9 cellular contexts compared by ENCODE assay signal in the genomic region with DNA sequence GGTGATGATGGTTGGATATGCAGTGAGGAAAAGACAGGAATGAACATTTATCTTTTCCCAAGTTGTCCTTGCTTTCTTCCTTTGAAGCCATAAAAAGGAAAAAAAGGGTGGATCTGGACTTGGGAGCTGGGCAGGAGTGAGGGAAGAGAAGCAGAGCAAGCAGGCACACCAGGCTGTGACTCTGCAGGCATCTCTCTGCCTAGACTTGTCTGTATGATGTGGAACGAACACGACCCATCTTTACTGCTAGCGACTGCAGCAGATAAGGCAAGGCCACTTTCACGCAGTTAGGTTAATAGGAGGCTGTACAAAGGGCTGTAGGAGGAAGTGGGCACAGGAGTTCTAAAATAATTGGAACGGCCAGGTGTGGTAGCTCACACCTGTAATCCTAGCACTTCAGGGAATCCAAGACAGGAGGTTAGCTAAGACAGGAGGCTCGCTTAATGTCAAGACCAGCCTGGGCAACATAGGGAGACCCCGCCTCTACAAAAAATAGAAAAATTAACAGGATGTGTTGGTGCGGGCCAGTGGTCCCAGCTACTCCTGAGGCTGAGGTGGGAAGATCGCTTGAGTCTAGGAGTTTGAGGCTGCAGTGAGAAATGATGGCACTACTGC. TPM values are rescaled to one million over a fixed set of nuclear protein-coding genes. Genes with fewer than 3 reads are reported as not detected.
DNase-seq lines count a peak whose midpoint lies in the region; ATAC-seq and TF ChIP-seq lines count a peak whose summit lies in the region.
"Had no signal": no experiment of that assay in that cellular context is flagged by ENCODE, and none has a peak within 500 bp of the region (broad histone marks: within the 10 kb centered on the region; RNA-seq: fewer than 3 reads in every experiment).

No MANE protein-coding gene starts in this region.

- H3K36me3 ChIP-seq in SK-N-SH (replicated peaks in 1 of 2; ENCODE audit: control insufficient read depth in 1 of 2, insufficient read depth in 2 of 2, low read length in 1 of 2), result no peaks in the 10 kb centered on the region
- H3K36me3 ChIP-seq in MM.1S (replicated peaks; ENCODE audit: insufficient read depth, low read length), result no peaks in the 10 kb centered on the region

- peak overlapping the region; percentile 87 to 97 (median 90) for H3K4me3 Mint-ChIP-seq in brain
- H3K4me3 Mint-ChIP-seq in neural crest cell, result peak overlapping the region; percentile 93

- 91% methylated on average over 9 of the region's 9 CpGs for WGBS in SK-N-SH (ENCODE audit: low lambda C conversion rate)

- CTCF ChIA-PET in SK-N-SH (lab: Yijun Ruan, JAX), result interaction anchor here (0.6 to 1.8 kb wide), 8 partner anchors 9 to 83 kb away, joined by 3 to 8 read pairs (median 3); no protein-coding TSS in a partner anchor

- H3K9me3 Mint-ChIP-seq in brain (peaks cover 12 to 29% (median 18%) of the 10 kb centered on the region in 5 experiments), neural crest cell (peaks cover 22% of the 10 kb centered on the region)

- peaks cover 4% of the 10 kb centered on the region for H3K36me3 Mint-ChIP-seq in brain
- peaks cover 13% of the 10 kb centered on the region for H3K36me3 Mint-ChIP-seq in neural crest cell (ENCODE audit: low read depth)

- POLR2A ChIA-PET in SK-N-SH (lab: Yijun Ruan, JAX), result interaction anchor here (1.1 kb wide), 1 partner anchor 26 kb away, joined by 4 read pairs; no protein-coding TSS in a partner anchor

- DNase-seq in SK-N-SH, result no peak
- no peak for DNase-seq in MM.1S
- no peak for DNase-seq in neural crest cell (ENCODE audit: low read depth, low spot score)
- DNase-seq in activated gamma-delta T cell treated with Interleukin-2 at 50 U/mL for 16 hours, result no peak
- DNase-seq in NCI-H345 (lab: John Stamatoyannopoulos, UW), result no peak
- DNase-seq in NOMO-1 treated with dmso at 0.1 percent for 144 hours (lab: John Stamatoyannopoulos, UW; ENCODE audit: unreplicated experiment), result no peak
- DNase-seq: GDM1 had no signal

- H3K79me2 ChIP-seq in SK-N-SH (ENCODE audit: insufficient read depth) (peaks cover 36% of the 10 kb centered on the region), MM.1S (ENCODE audit: low read length) (peaks cover 36% of the 10 kb centered on the region)

- no peaks in the 10 kb centered on the region for H3K9me2 ChIP-seq in SK-N-SH
- no peaks in the 10 kb centered on the region for H3K9me2 ChIP-seq in MM.1S (replicated peaks; ENCODE audit: insufficient read depth, low read length)

- H3F3A ChIP-seq in SK-N-SH (replicated peaks; ENCODE audit: insufficient read depth) (peaks cover 8% of the 10 kb centered on the region), MM.1S (ENCODE audit: insufficient read depth, low read length) (no peaks in the 10 kb centered on the region)

- no peak for ATAC-seq in SK-N-SH treated with all-trans-retinoic acid at 6 μM for 48 hours

- H3K27ac Mint-ChIP-seq in brain (peak overlapping the region in 4 of 5 experiments; percentile 51 to 89 (median 82)), neural crest cell (ENCODE audit: unreplicated experiment) (peak overlapping the region; percentile 62)

- no peak overlapping the region for H3K27ac ChIP-seq in SK-N-SH (ENCODE audit: low read depth in 2 of 2, low read length in 1 of 2)
- no peak overlapping the region for H3K27ac ChIP-seq in MM.1S (ENCODE audit: low read length)

- H3K27me3 ChIP-seq in SK-N-SH (ENCODE audit: insufficient read depth) (no peaks in the 10 kb centered on the region), MM.1S (replicated peaks; ENCODE audit: insufficient read depth, low read length) (0 out of 2 replicates have a peak, but pooled peaks cover 8% of the 10 kb centered on the region)

- H3K27me3 Mint-ChIP-seq in brain (peaks cover 15% of the 10 kb centered on the region), neural crest cell (ENCODE audit: low read depth) (peaks cover 12% of the 10 kb centered on the region)

- peaks cover 39% of the 10 kb centered on the region for H3K4me1 Mint-ChIP-seq in brain
- peaks cover 33% of the 10 kb centered on the region for H3K4me1 Mint-ChIP-seq in neural crest cell

- H3K9me3 ChIP-seq in SK-N-SH, result no peaks in the 10 kb centered on the region
- no peaks in the 10 kb centered on the region for H3K9me3 ChIP-seq in MM.1S (replicated peaks; ENCODE audit: insufficient read depth, low read length)

- no peak overlapping the region; the same call in 1 of the 2 replicates for H3K4me2 ChIP-seq in SK-N-SH
- H3K4me2 ChIP-seq in MM.1S (ENCODE audit: low read depth, low read length), result peak overlapping the region; percentile 94; the same call in 1 of the 2 replicates

- H2AFZ ChIP-seq in SK-N-SH (ENCODE audit: low read depth), result 0 out of 2 replicates have a peak overlapping the region, but pooled peaks have one; percentile 96
- H2AFZ ChIP-seq in MM.1S (ENCODE audit: low read length), result no peak overlapping the region

- no peak for TF ChIP-seq EP300 in SK-N-SH (IDR thresholded peaks at IDR 0.05; ENCODE audit: borderline replicate concordance in 1 of 2, low read depth in 1 of 2, low read length in 1 of 2)

- H3K4me3 ChIP-seq in SK-N-SH (ENCODE audit: low read depth in 2 of 2, low read length in 1 of 2) (no peak overlapping the region), MM.1S (ENCODE audit: low read length) (no peak overlapping the region)

- TF ChIP-seq RAD21 in SK-N-SH (IDR thresholded peaks at IDR 0.05; ENCODE audit: low read length), result no peak

- H4K20me1 ChIP-seq in SK-N-SH (ENCODE audit: insufficient read depth) (peaks cover 27% of the 10 kb centered on the region), MM.1S (ENCODE audit: insufficient read depth, low read length) (no peaks in the 10 kb centered on the region)

- TF ChIP-seq CTCF in SK-N-SH (IDR thresholded peaks at IDR 0.05) (no peak), MM.1S (IDR thresholded peaks at IDR 0.05; ENCODE audit: low read length) (no peak), brain (conservative IDR thresholded peaks at IDR 0.05) (no peak), neural crest cell (conservative IDR thresholded peaks at IDR 0.05) (no peak)

- peaks cover 4 to 6% of the 10 kb centered on the region in 2 experiments; a peak in 3 of 4 replicates for H3K4me1 ChIP-seq in SK-N-SH (ENCODE audit: control insufficient read depth in 1 of 2, insufficient read depth in 2 of 2, low read depth in 1 of 2, low read length in 1 of 2)
- H3K4me1 ChIP-seq in MM.1S (ENCODE audit: low read length), result peaks cover 9% of the 10 kb centered on the region

- no peak overlapping the region for H3K9ac ChIP-seq in SK-N-SH
- no peak overlapping the region for H3K9ac ChIP-seq in MM.1S (ENCODE audit: low read length)

TF ChIP-seq in SK-N-SH, 30 proteins besides CTCF, POLR2A, EP300 and RAD21 (continues in another document):
- TF ChIP-seq ELF1 (IDR thresholded peaks at IDR 0.05), result no peak
- no peak for TF ChIP-seq SIN3A (IDR thresholded peaks at IDR 0.05; ENCODE audit: borderline replicate concordance, low read depth, low read length)
- TF ChIP-seq, protein P1, sequence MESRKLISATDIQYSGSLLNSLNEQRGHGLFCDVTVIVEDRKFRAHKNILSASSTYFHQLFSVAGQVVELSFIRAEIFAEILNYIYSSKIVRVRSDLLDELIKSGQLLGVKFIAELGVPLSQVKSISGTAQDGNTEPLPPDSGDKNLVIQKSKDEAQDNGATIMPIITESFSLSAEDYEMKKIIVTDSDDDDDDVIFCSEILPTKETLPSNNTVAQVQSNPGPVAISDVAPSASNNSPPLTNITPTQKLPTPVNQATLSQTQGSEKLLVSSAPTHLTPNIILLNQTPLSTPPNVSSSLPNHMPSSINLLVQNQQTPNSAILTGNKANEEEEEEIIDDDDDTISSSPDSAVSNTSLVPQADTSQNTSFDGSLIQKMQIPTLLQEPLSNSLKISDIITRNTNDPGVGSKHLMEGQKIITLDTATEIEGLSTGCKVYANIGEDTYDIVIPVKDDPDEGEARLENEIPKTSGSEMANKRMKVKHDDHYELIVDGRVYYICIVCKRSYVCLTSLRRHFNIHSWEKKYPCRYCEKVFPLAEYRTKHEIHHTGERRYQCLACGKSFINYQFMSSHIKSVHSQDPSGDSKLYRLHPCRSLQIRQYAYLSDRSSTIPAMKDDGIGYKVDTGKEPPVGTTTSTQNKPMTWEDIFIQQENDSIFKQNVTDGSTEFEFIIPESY (IDR thresholded peaks at IDR 0.05; ENCODE audit: borderline replicate concordance, low read depth), result no peak
- no peak for TF ChIP-seq TCF12 (IDR thresholded peaks at IDR 0.05)
- TF ChIP-seq FOXM1 (IDR thresholded peaks at IDR 0.05; ENCODE audit: low read depth), result no peak
- TF ChIP-seq RCOR1 (IDR thresholded peaks at IDR 0.05; ENCODE audit: low read length), result no peak

TF ChIP-seq in SK-N-SH treated with all-trans-retinoic acid at 6 μM for 48 hours, 23 proteins besides CTCF, POLR2A, EP300 and RAD21:
- TF ChIP-seq ZNF565 (CRISPR knock-in tag; conservative IDR thresholded peaks at IDR 0.05; ENCODE audit: low read depth) (no peak), BACH2 (CRISPR knock-in tag; IDR thresholded peaks at IDR 0.05; ENCODE audit: borderline replicate concordance) (no peak), ZNF70 (CRISPR knock-in tag; IDR thresholded peaks at IDR 0.05) (no peak), CSDC2 (CRISPR knock-in tag; IDR thresholded peaks at IDR 0.05) (no peak), ZC3H10 (CRISPR knock-in tag; IDR thresholded peaks at IDR 0.05) (no peak)
TF ChIP-seq in SK-N-SH treated with all-trans-retinoic acid at 6 μM for 48 hours: peak in this region for 0.

RNA-seq across cellular contexts. Expression of gene URI1, which starts 1.0 kb away (rescaled TPM):
- polyA plus RNA-seq in SK-N-SH (2012; rRNA removed) (32.4 and 36.9 TPM in 2 replicates), brain (ENCODE audit: insufficient read depth, low read depth, low replicate concordance) (113 TPM)
- polyA plus RNA-seq in SK-N-SH (2012; cell fraction: cytosol; rRNA removed), result 45.9 and 65.9 TPM in 2 replicates
- 15.7 and 35.5 TPM in 2 replicates for polyA plus RNA-seq in SK-N-SH (2012; cell fraction: nucleus; rRNA removed)
- total RNA-seq in neural crest cell, result 58.6 and 59.9 TPM in 2 replicates
